In genomic region chr15:92751528-92751927, GRCh38 we compare ENCODE assay signal across 18 cellular contexts.
DNase-seq lines count a peak whose midpoint lies in the region; ATAC-seq, FAIRE-seq and TF ChIP-seq lines count a peak whose summit lies in the region.
"Had no signal": no experiment of that assay in that cellular context is flagged by ENCODE, and none has a peak within 500 bp of the region (broad histone marks: within the 10 kb centered on the region; RNA-seq: fewer than 3 reads in every experiment).

No MANE protein-coding gene starts in this region.

- H3K4me3 ChIP-seq in bronchial epithelial cell (ENCODE audit: low read depth, low read length): no peak overlapping the region
- H3K4me3 ChIP-seq: K562, SJSA1 had no signal

- peaks cover 18% of the 10 kb centered on the region for H3K4me1 Mint-ChIP-seq in mesothelial cell of epicardium
- H3K4me1 Mint-ChIP-seq: CD14-positive monocyte had no signal

- no peaks in the 10 kb centered on the region for H3K27me3 Mint-ChIP-seq in mesothelial cell of epicardium (ENCODE audit: low read depth)

- TF ChIP-seq RAD21 in Ishikawa (IDR thresholded peaks at IDR 0.05; ENCODE audit: low read depth): no peak

- no peak for TF ChIP-seq EP300 in Ishikawa (IDR thresholded peaks at IDR 0.05; ENCODE audit: borderline replicate concordance)

- peak overlapping the region; percentile 15 for H3K4me3 Mint-ChIP-seq in mesothelial cell of epicardium
- H3K4me3 Mint-ChIP-seq: CD14-positive monocyte had no signal

- no peak for ATAC-seq in omental fat pad (ENCODE audit: low FRiP score)
- ATAC-seq: K562 had no signal

- intact Hi-C loops in head of caudate nucleus (cut with DNase I): no loop called here

- FAIRE-seq in bronchial epithelial cell (lab: Jason Lieb, UNC): no peak
- FAIRE-seq: GM19239, K562 had no signal

- no peak for TF ChIP-seq CTCF in bronchial epithelial cell (IDR thresholded peaks at IDR 0.05; ENCODE audit: insufficient read depth, low read length, severe bottlenecking)
- no peak for TF ChIP-seq CTCF in mesothelial cell of epicardium (IDR thresholded peaks at IDR 0.05; ENCODE audit: unreplicated experiment)
- TF ChIP-seq CTCF in omental fat pad (IDR thresholded peaks at IDR 0.05): no peak

- DNase-seq in DMS53 (lab: John Stamatoyannopoulos, UW): peak; percentile 60
- peak; percentile 71 for DNase-seq in bronchial epithelial cell (ENCODE audit: low read depth)
- no peak for DNase-seq in mesothelial cell of epicardium (ENCODE audit: low spot score in 2 of 2, unreplicated experiment in 2 of 2)
- DNase-seq in NCI-H345 (lab: John Stamatoyannopoulos, UW): no peak
- DNase-seq in dedifferentiated amniotic fluid mesenchymal stem cell (ENCODE audit: extremely low spot score): no peak
- DNase-seq in omental fat pad (ENCODE audit: low spot score): no peak
- no peak for DNase-seq in head of caudate nucleus
- DNase-seq: DMS153, H7, NCI-H1436, NCI-H2107, NCI-H2227 treated with DMSO at 0.1 percent for 48 hours, NCI-H69 had no signal

- peaks cover 8% of the 10 kb centered on the region for H3K9me3 Mint-ChIP-seq in mesothelial cell of epicardium

- no peaks in the 10 kb centered on the region for H3K27me3 ChIP-seq in bronchial epithelial cell (ENCODE audit: control insufficient read depth, insufficient read depth, low read length)

- H3K36me3 Mint-ChIP-seq in mesothelial cell of epicardium: peaks cover 6% of the 10 kb centered on the region
- H3K36me3 Mint-ChIP-seq: CD14-positive monocyte had no signal

- no peaks in the 10 kb centered on the region for H3K36me3 ChIP-seq in bronchial epithelial cell (ENCODE audit: control insufficient read depth, insufficient read depth, low read length)
- H3K36me3 ChIP-seq: SJSA1 had no signal

- H3K27ac Mint-ChIP-seq in mesothelial cell of epicardium: peak overlapping the region; percentile 92
- H3K27ac Mint-ChIP-seq: CD14-positive monocyte had no signal

TF ChIP-seq in Ishikawa, 13 proteins besides CTCF, POLR2A, EP300 and RAD21:
- no peak for TF ChIP-seq ZBTB7A (IDR thresholded peaks at IDR 0.05; ENCODE audit: low read depth)
- peak; percentile 89 for TF ChIP-seq CEBPB (IDR thresholded peaks at IDR 0.05)

Comparison
In these comparisons a context has a peak if more than half of its experiments do, and no peak if none do; other contexts are left out.
1. DNase-seq: peak in DMS53 (single experiment) and bronchial epithelial cell (single experiment); none in mesothelial cell of epicardium (0 of 2), NCI-H345 (single experiment), dedifferentiated amniotic fluid mesenchymal stem cell (single experiment), omental fat pad (single experiment) and head of caudate nucleus (0 of 42).